Comparison of ENCODE assay signal across 1 cellular context in the genomic region with DNA sequence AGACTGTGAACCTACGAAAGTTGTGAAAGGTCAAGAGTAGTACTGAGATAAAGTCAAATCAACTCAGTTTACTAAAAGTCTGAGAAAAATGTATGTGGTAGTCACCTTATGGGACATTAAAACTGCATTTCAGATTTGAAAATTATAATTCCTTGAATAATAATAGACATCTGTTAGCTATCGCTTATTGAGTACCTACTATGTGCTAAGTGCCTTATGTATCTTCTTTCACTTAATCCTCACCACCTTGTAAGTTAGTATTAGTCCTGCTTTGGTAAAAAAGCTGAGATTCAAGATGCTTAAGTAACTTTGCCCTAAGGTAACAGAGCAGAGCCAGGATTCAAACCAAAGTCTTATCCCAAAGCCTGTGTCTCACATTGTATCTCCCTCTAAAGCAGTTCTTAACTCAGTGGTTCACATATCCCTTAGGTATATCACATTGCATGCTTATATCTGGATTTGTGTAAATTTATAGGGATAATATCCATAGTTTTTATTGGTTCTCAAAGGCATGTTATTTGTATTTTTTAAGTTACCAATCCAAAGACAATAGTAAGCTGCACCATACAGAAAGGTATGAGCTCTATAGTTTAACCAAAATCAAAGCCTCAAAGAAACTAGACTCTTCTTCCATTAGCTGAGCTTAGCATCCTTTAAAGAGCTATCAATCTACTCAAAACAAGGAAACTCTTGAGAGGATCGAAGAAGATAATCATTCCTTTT.
TF ChIP-seq lines count a peak whose summit lies in the region.

No MANE protein-coding gene starts in this region.

TF ChIP-seq in H1, 55 proteins besides CTCF, POLR2A, EP300 and RAD21:
- TF ChIP-seq RBBP5 (IDR thresholded peaks at IDR 0.05; ENCODE audit: borderline replicate concordance, low read depth, low read length), result no peak
- TF ChIP-seq CREB1 (IDR thresholded peaks at IDR 0.05), result no peak
- no peak for TF ChIP-seq NRF1 (IDR thresholded peaks at IDR 0.05; ENCODE audit: low read depth, low read length)
- TF ChIP-seq EGR1 (IDR thresholded peaks at IDR 0.05; ENCODE audit: borderline replicate concordance, low read depth, low read length), result no peak
- TF ChIP-seq, protein P1, sequence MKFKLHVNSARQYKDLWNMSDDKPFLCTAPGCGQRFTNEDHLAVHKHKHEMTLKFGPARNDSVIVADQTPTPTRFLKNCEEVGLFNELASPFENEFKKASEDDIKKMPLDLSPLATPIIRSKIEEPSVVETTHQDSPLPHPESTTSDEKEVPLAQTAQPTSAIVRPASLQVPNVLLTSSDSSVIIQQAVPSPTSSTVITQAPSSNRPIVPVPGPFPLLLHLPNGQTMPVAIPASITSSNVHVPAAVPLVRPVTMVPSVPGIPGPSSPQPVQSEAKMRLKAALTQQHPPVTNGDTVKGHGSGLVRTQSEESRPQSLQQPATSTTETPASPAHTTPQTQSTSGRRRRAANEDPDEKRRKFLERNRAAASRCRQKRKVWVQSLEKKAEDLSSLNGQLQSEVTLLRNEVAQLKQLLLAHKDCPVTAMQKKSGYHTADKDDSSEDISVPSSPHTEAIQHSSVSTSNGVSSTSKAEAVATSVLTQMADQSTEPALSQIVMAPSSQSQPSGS (IDR thresholded peaks at IDR 0.05; ENCODE audit: low read length), result no peak
- no peak for TF ChIP-seq YY1 (IDR thresholded peaks at IDR 0.05; ENCODE audit: low read depth, low read length)
- no peak for TF ChIP-seq CTBP2 (IDR thresholded peaks at IDR 0.05; ENCODE audit: borderline replicate concordance, insufficient read depth, insufficient read length, low read length)
- no peak for TF ChIP-seq GABPA (IDR thresholded peaks at IDR 0.05; ENCODE audit: borderline replicate concordance, insufficient read depth, low read length)
- no peak for TF ChIP-seq ASH2L (IDR thresholded peaks at IDR 0.05; ENCODE audit: low read length)
- TF ChIP-seq, protein P2, sequence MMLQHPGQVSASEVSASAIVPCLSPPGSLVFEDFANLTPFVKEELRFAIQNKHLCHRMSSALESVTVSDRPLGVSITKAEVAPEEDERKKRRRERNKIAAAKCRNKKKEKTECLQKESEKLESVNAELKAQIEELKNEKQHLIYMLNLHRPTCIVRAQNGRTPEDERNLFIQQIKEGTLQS (IDR thresholded peaks at IDR 0.05; ENCODE audit: insufficient read depth, low read depth, low read length), result no peak
- no peak for TF ChIP-seq CBX8 (IDR thresholded peaks at IDR 0.05; ENCODE audit: borderline replicate concordance, low read depth, low read length)
- TF ChIP-seq CHD2 (IDR thresholded peaks at IDR 0.05; ENCODE audit: low read length), result no peak
- TF ChIP-seq PHF8 (conservative IDR thresholded peaks at IDR 0.05; ENCODE audit: low read depth, low read length), result no peak
- TF ChIP-seq, protein P3, sequence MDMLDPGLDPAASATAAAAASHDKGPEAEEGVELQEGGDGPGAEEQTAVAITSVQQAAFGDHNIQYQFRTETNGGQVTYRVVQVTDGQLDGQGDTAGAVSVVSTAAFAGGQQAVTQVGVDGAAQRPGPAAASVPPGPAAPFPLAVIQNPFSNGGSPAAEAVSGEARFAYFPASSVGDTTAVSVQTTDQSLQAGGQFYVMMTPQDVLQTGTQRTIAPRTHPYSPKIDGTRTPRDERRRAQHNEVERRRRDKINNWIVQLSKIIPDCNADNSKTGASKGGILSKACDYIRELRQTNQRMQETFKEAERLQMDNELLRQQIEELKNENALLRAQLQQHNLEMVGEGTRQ (IDR thresholded peaks at IDR 0.05; ENCODE audit: low read length), result no peak
- no peak for TF ChIP-seq RXRA (IDR thresholded peaks at IDR 0.05; ENCODE audit: insufficient read depth, low read depth, low read length)
- no peak for TF ChIP-seq EZH2 (IDR thresholded peaks at IDR 0.05; ENCODE audit: low read depth, low read length, severe bottlenecking)
- TF ChIP-seq ZNF274 (IDR thresholded peaks at IDR 0.05; ENCODE audit: borderline replicate concordance, extremely low read depth, low read length), result no peak
- TF ChIP-seq KDM1A (IDR thresholded peaks at IDR 0.05; ENCODE audit: borderline replicate concordance, low read length), result no peak
- TF ChIP-seq KDM5A (IDR thresholded peaks at IDR 0.05; ENCODE audit: low read length), result no peak
